ENCODE assay signal across 8 cellular contexts in genomic region chr19:17512574-17512939, GRCh38. TPM values are rescaled to one million over a fixed set of nuclear protein-coding genes. Genes with fewer than 3 reads are reported as not detected.
DNase-seq lines count a peak whose midpoint lies in the region; TF ChIP-seq lines count a peak whose summit lies in the region.

No MANE protein-coding gene starts in this region.

- WGBS in esophagus, 2 donors, result 42 to 44% methylated on average over 9 of the region's 9 CpGs
- WGBS in prostate gland, result 47% methylated on average over 9 of the region's 9 CpGs

- H3K9me3 ChIP-seq in esophagus (ENCODE audit: control insufficient read depth in 2 of 2, insufficient read depth in 1 of 2, low read depth in 1 of 2, low read length in 1 of 2), result peaks cover 0 to 6% of the 10 kb centered on the region in 2 donors
- H3K9me3 ChIP-seq in prostate gland, result no peaks in the 10 kb centered on the region

- peaks cover 0 to 2% of the 10 kb centered on the region in 2 donors for H3K4me1 ChIP-seq in esophagus (ENCODE audit: control insufficient read depth in 2 of 2, insufficient read depth in 2 of 2, low read length in 1 of 2)
- H3K4me1 ChIP-seq in prostate gland (replicated peaks), result peaks cover 3% of the 10 kb centered on the region

- TF ChIP-seq POLR2A in prostate gland (IDR thresholded peaks at IDR 0.05), result no peak

- H3K27me3 ChIP-seq in esophagus (ENCODE audit: control insufficient read depth in 1 of 2, insufficient read depth in 2 of 2, low read length in 2 of 2) (no peaks in the 10 kb centered on the region), prostate gland (replicated peaks; ENCODE audit: insufficient read depth) (no peaks in the 10 kb centered on the region)

- POLR2A ChIA-PET in RWPE1 (lab: Yijun Ruan, JAX; ENCODE audit: low non-redundant PET), result no interaction called here

- no peak for DNase-seq in RWPE1 (ENCODE audit: low spot score)
- no peak for DNase-seq in prostate gland (ENCODE audit: low spot score)
- DNase-seq in DMS 273 (lab: John Stamatoyannopoulos, UW; ENCODE audit: unreplicated experiment), result no peak
- DNase-seq in SHP77 (lab: John Stamatoyannopoulos, UW), result no peak
- DNase-seq in SIG-M5 treated with dmso at 0.1 percent for 504 hours (lab: John Stamatoyannopoulos, UW; ENCODE audit: unreplicated experiment), result no peak
- no peak for DNase-seq in hippocampal formation (lab: John Stamatoyannopoulos, UW)

- H3K27ac ChIP-seq in RWPE1 (peak overlapping the region; percentile 98), esophagus (ENCODE audit: low read depth in 2 of 2, low read length in 1 of 2) (peak overlapping the region; percentile 99), prostate gland (peak overlapping the region; percentile 98 to 99)

- peak overlapping the region; percentile 90 for H3K4me3 ChIP-seq in GM12875 (ENCODE audit: low read depth, low read length)
- H3K4me3 ChIP-seq in esophagus (ENCODE audit: low read depth in 1 of 2, low read length in 2 of 2), result peak overlapping the region; percentile 78 to 95
- peak overlapping the region; percentile 93 to 94 for H3K4me3 ChIP-seq in prostate gland

- H3K36me3 ChIP-seq in esophagus (ENCODE audit: control insufficient read depth in 2 of 2, insufficient read depth in 2 of 2, low read length in 1 of 2) (peaks cover 6% of the 10 kb centered on the region in 2 donors), prostate gland (peaks cover 5 to 6% of the 10 kb centered on the region in 2 donors)

- no peak for TF ChIP-seq CTCF in GM12875 (IDR thresholded peaks at IDR 0.05; ENCODE audit: borderline replicate concordance, insufficient read depth, low read depth, low read length)
- no peak for TF ChIP-seq CTCF in RWPE1 (conservative IDR thresholded peaks at IDR 0.05; ENCODE audit: low read depth)
- TF ChIP-seq CTCF in prostate gland (IDR thresholded peaks at IDR 0.05), result no peak

- intact Hi-C loops in prostate gland (cut with DNase I), result loop anchor here (5.0 kb wide), 1 partner anchor 40 kb away; the partner anchor contains the start of gene SLC27A1

- CTCF ChIA-PET in RWPE1 (lab: Yijun Ruan, JAX), result interaction anchor here (0.7 kb wide), 1 partner anchor 17 kb away, joined by 3 read pairs; no protein-coding TSS in a partner anchor

RNA-seq across cellular contexts. Expression of gene PGLS, which starts 1.1 kb away (rescaled TPM):
- 100 to 1,000 TPM in 1 of 2 donors, 10 to 100 TPM in 1; 90.6 to 119 TPM for polyA plus RNA-seq in esophagus
- total RNA-seq in prostate gland, result 100 to 1,000 TPM; 120 to 129 TPM

RNA-seq across cellular contexts. Expression of gene SLC27A1, which starts 42.2 kb away (rescaled TPM):
- polyA plus RNA-seq in esophagus, result 1 to 10 TPM; 5.4 to 8.7 TPM
- total RNA-seq in prostate gland, result 10 to 100 TPM; 73.3 to 78.7 TPM

RNA-seq across cellular contexts. Expression of gene COLGALT1, which starts 42.9 kb away (rescaled TPM):
- 10 to 100 TPM; 23.6 to 24.8 TPM for polyA plus RNA-seq in esophagus
- 10 to 100 TPM; 29.3 to 85.1 TPM for total RNA-seq in prostate gland

RNA-seq across cellular contexts. Expression of gene NXNL1, which starts 51.8 kb away (rescaled TPM):
- polyA plus RNA-seq in esophagus, result not detected
- total RNA-seq in prostate gland, result not detected
